1 cellular context compared by ENCODE assay signal in genomic region chr12:56157201-56158028, GRCh38.
TF ChIP-seq lines count a peak whose summit lies in the region.

No MANE protein-coding gene starts in this region.

TF ChIP-seq in SK-N-SH, 30 proteins besides CTCF, POLR2A, EP300 and RAD21:
- no peak for TF ChIP-seq REST (IDR thresholded peaks at IDR 0.05; ENCODE audit: low read depth, low read length)
- no peak for TF ChIP-seq GATA2 (CRISPR knock-in tag; IDR thresholded peaks at IDR 0.05)
- no peak for TF ChIP-seq FOXM1 (IDR thresholded peaks at IDR 0.05; ENCODE audit: low read depth)
- no peak for TF ChIP-seq NRF1 (IDR thresholded peaks at IDR 0.05; ENCODE audit: low read depth, low read length)
- no peak for TF ChIP-seq USF1 (IDR thresholded peaks at IDR 0.05; ENCODE audit: borderline replicate concordance, low read depth)
- no peak for TF ChIP-seq ZBTB33 (IDR thresholded peaks at IDR 0.05; ENCODE audit: borderline replicate concordance, low read depth)
- no peak for TF ChIP-seq GABPA (IDR thresholded peaks at IDR 0.05; ENCODE audit: low read depth)
- TF ChIP-seq MAX (IDR thresholded peaks at IDR 0.05; ENCODE audit: low read depth), result 0 out of 2 replicates have a peak, but pooled peaks have one; percentile 53
- TF ChIP-seq EZH2phosphoT487 (IDR thresholded peaks at IDR 0.05; ENCODE audit: borderline replicate concordance, low read depth), result no peak
- TF ChIP-seq YY1 (IDR thresholded peaks at IDR 0.05; ENCODE audit: low read depth), result no peak
- TF ChIP-seq NFIC (IDR thresholded peaks at IDR 0.05; ENCODE audit: borderline replicate concordance), result 0 out of 2 replicates have a peak, but pooled peaks have one; percentile 17
- no peak for TF ChIP-seq USF2 (IDR thresholded peaks at IDR 0.05; ENCODE audit: borderline replicate concordance, low read depth, low read length)
- TF ChIP-seq TEAD4 (IDR thresholded peaks at IDR 0.05; ENCODE audit: borderline replicate concordance, insufficient read depth), result 0 out of 2 replicates have a peak, but pooled peaks have one; percentile 32
- TF ChIP-seq POLR2AphosphoS5 (IDR thresholded peaks at IDR 0.05; ENCODE audit: low read depth, low read length), result peak; percentile 27; the same call in 1 of the 2 replicates
- no peak for TF ChIP-seq RFX5 (IDR thresholded peaks at IDR 0.05; ENCODE audit: low read length)
- no peak for TF ChIP-seq RXRA (IDR thresholded peaks at IDR 0.05; ENCODE audit: borderline replicate concordance, low read depth)
- TF ChIP-seq IRF3 (IDR thresholded peaks at IDR 0.05; ENCODE audit: low read depth, low read length), result no peak
- no peak for TF ChIP-seq JUND (IDR thresholded peaks at IDR 0.05)
- TF ChIP-seq TAF1 (IDR thresholded peaks at IDR 0.05; ENCODE audit: borderline replicate concordance, low read depth, low read length), result 0 out of 2 replicates have a peak, but pooled peaks have one; percentile 27
- no peak for TF ChIP-seq MEF2A (IDR thresholded peaks at IDR 0.05; ENCODE audit: borderline replicate concordance, low read depth)
- no peak for TF ChIP-seq ELF1 (IDR thresholded peaks at IDR 0.05)
- no peak for TF ChIP-seq RCOR1 (IDR thresholded peaks at IDR 0.05; ENCODE audit: low read length)
- TF ChIP-seq FOSL2 (IDR thresholded peaks at IDR 0.05; ENCODE audit: borderline replicate concordance, low read depth), result no peak
- TF ChIP-seq FOXJ3 (CRISPR knock-in tag; IDR thresholded peaks at IDR 0.05), result no peak
- TF ChIP-seq PBX3 (IDR thresholded peaks at IDR 0.05), result no peak; the same call in 1 of the 2 replicates
- TF ChIP-seq CHD2 (IDR thresholded peaks at IDR 0.05; ENCODE audit: low read length, partially characterized antibody), result no peak
- peak; percentile 12; the same call in 1 of the 2 replicates for TF ChIP-seq MXI1 (IDR thresholded peaks at IDR 0.05; ENCODE audit: low read depth, low read length)
- peak; percentile 49; the same call in 1 of the 2 replicates for TF ChIP-seq SIN3A (IDR thresholded peaks at IDR 0.05; ENCODE audit: borderline replicate concordance, low read depth, low read length)
- TF ChIP-seq SMC3 (IDR thresholded peaks at IDR 0.05; ENCODE audit: low read depth, low read length), result peak; percentile 21; the same call in 1 of the 2 replicates
- TF ChIP-seq TCF12 (IDR thresholded peaks at IDR 0.05), result no peak
